Comparison of ENCODE assay signal across 6 cellular contexts in the genomic region with DNA sequence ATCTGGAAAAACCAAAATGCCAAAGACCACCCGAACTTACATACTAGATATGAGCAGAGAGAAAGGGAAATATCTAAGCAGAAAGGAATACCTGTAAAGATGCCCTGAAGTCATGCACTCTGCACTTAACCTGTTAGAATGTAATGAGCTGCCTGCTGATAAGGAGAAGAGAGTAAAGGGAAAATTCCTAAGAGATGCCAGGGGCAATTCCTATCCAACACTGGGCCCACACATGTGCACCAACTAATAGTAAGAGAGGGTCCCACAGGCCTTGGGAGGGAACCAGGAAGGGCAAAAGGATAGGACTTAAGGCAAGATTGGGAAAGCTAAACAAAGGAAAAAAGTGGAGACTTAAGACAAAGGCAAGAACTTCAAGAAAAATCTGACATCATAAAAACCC.
"Had no signal": no experiment of that assay in that cellular context is flagged by ENCODE, and none has a peak within 500 bp of the region (broad histone marks: within the 10 kb centered on the region; RNA-seq: fewer than 3 reads in every experiment).

No MANE protein-coding gene starts in this region.

- H3K9me3 Mint-ChIP-seq: HFFc6, IgD-negative memory B cell had no signal

- ATAC-seq: HCT116, HepG2 had no signal

- H3K4me3 Mint-ChIP-seq: HFFc6, IgD-negative memory B cell had no signal

- H3K36me3 Mint-ChIP-seq: IgD-negative memory B cell had no signal

- H3K27ac Mint-ChIP-seq: HFFc6, IgD-negative memory B cell had no signal

- DNase-seq: GOT3, H7, HFFc6 had no signal
